ENCODE assay signal across 9 cellular contexts in the genomic region with DNA sequence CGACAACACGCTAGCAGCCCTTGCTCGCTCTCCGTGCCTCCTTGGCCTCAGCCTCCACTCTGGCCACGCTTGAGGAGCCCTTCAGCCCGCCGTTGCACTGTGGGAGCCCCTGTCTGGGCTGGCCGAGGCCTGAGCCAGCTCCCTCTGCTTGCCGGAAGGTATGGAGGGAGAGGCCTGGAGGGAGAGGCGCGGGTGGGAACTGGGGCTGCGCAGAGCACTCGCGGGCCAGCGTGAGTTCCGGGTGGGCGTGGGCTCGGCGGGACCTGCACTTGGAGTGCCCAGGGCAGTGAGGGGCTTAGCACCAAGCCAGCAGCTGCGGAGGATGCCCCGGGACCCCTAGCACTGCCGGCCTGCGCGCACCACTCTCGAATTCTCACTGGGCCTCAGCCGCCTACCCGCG.
"Had no signal": no experiment of that assay in that cellular context is flagged by ENCODE, and none has a peak within 500 bp of the region (broad histone marks: within the 10 kb centered on the region; RNA-seq: fewer than 3 reads in every experiment).

No MANE protein-coding gene starts in this region.

- H3K4me2 ChIP-seq: KMS-11 had no signal

- H2AFZ ChIP-seq: GM23248 had no signal

- H3K36me3 Mint-ChIP-seq: IgD-negative memory B cell had no signal

- H3K27ac ChIP-seq: GM23248, HL-60, KMS-11 had no signal

- H3K4me3 Mint-ChIP-seq: H9 had no signal

- H3K27ac Mint-ChIP-seq: H9, IgD-negative memory B cell had no signal

- H3K4me3 ChIP-seq: GM23248 had no signal

- ATAC-seq: HepG2 had no signal

- H3K9ac ChIP-seq: GM23248, KMS-11 had no signal

- DNase-seq: GM23248, GOT3, H9, HCEC 1CT, KBM-7 had no signal
